In the genomic region with DNA sequence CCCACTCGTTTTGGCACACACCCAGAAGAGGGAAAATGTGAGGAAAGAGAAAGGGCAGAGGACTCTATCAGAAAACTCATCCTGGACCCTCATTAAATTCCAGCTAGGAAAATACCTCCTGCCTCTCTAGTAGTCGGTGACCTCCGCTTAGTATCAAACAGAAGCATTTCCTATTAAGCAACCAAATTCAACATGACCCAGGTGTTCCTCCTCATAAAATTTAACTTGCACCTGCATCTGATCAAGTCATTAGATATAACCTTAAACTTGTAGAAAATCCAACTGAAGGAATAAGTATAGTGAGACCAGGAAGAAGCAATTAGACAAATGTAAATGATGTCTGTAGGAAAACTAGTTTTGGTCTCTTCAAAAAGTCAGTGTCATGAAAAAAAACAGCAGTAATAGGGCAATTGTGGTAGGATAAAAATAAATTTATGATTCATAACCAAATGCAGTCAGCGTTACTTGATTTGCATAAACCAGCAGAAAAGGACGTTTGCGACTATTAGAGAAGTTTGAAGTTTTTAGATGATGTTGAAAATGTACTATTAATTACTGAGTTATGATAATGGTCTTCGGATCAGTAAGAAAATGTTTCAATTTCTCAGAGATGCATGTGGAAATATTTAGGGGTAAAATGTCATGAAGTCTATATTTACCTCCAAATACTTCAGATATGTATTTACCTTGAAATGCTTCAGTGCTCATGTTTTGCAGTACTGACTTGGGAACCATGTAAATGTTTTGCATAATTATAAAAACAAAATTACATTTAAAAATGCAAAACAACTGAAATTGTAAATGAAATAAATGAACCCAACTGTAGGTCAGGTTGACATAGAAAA, we compare ENCODE assay signal across 14 cellular contexts. TPM values are rescaled to one million over a fixed set of nuclear protein-coding genes. Genes with fewer than 3 reads are reported as not detected.
A peak's percentile ranks its signal among the peaks of the same experiment; 100 is the strongest.
DNase-seq lines count a peak whose midpoint lies in the region; ATAC-seq lines count a peak whose summit lies in the region.
"Had no signal": no experiment of that assay in that cellular context is flagged by ENCODE, and none has a peak within 500 bp of the region (broad histone marks: within the 10 kb centered on the region; RNA-seq: fewer than 3 reads in every experiment).

No MANE protein-coding gene starts in this region.

- in situ Hi-C loops in HAP-1 (cut with MboI; ENCODE audit: low sequenced_read_pairs) = no loop called here

- no peaks in the 10 kb centered on the region for H3K36me3 ChIP-seq in BLaER1
- H3K36me3 ChIP-seq in HAP-1 (replicated peaks) = no peaks in the 10 kb centered on the region
- H3K36me3 ChIP-seq: BE2C had no signal

- no peak overlapping the region for H3K9ac ChIP-seq in BLaER1

- intact Hi-C loops in right cardiac atrium (cut with DNase I) (no loop called here), posterior vena cava (cut with DNase I) (no loop called here)

- WGBS in right cardiac atrium = 75% methylated on average over 7 of the region's 7 CpGs

- H3K4me3 ChIP-seq in BLaER1 = no peak overlapping the region
- no peak overlapping the region for H3K4me3 ChIP-seq in HAP-1
- no peak overlapping the region for H3K4me3 ChIP-seq in right cardiac atrium (ENCODE audit: low read length)
- H3K4me3 ChIP-seq: K562 had no signal

- no peaks in the 10 kb centered on the region for H4K20me1 ChIP-seq in BLaER1

- H3K4me1 ChIP-seq in BLaER1 (peaks cover 9% of the 10 kb centered on the region), HAP-1 (no peaks in the 10 kb centered on the region), right cardiac atrium (ENCODE audit: control insufficient read depth, insufficient read depth, low read length) (peaks cover 2% of the 10 kb centered on the region)
- H3K4me1 ChIP-seq: BE2C had no signal

- H3K9me3 ChIP-seq in BLaER1 = no peaks in the 10 kb centered on the region
- H3K9me3 ChIP-seq in HAP-1 = no peaks in the 10 kb centered on the region
- H3K9me3 ChIP-seq in right cardiac atrium (ENCODE audit: control insufficient read depth, low read length) = no peaks in the 10 kb centered on the region
- H3K9me3 ChIP-seq: BE2C had no signal

- peak overlapping the region; percentile 48 for H3K4me2 ChIP-seq in BLaER1

- DNase-seq in NCI-H1048 (lab: John Stamatoyannopoulos, UW) = peak; percentile 17
- DNase-seq in HAP-1 (ENCODE audit: low spot score in 2 of 2) = no peak
- DNase-seq in right cardiac atrium = no peak
- no peak for DNase-seq in posterior vena cava (ENCODE audit: low spot score)
- DNase-seq in NK-92 (lab: John Stamatoyannopoulos, UW; ENCODE audit: unreplicated experiment) = no peak
- DNase-seq: activated CD8-positive, alpha-beta memory T cell treated with anti-CD3 and anti-CD28 coated beads, Interleukin-2, amount 50 U/mL, for 48 hours; BE2C; central memory CD4-positive, alpha-beta T cell; head of caudate nucleus; stimulated activated CD4-positive, alpha-beta T cell treated with anti-CD3 and anti-CD28 coated beads, Interleukin-4, amount 100 ng/mL, for 4 hours had no signal

- ATAC-seq in GM18867 (IDR thresholded peaks at IDR 0.05; ENCODE audit: unreplicated experiment) = peak; percentile 63
- peak; percentile 46 for ATAC-seq in HG02759 (IDR thresholded peaks at IDR 0.05; ENCODE audit: unreplicated experiment)
- ATAC-seq in right cardiac atrium = no peak
- ATAC-seq: K562 had no signal

- H3K27ac ChIP-seq in BLaER1 = no peak overlapping the region
- no peak overlapping the region for H3K27ac ChIP-seq in right cardiac atrium (ENCODE audit: low read length)

- no peaks in the 10 kb centered on the region for H3K27me3 ChIP-seq in BLaER1
- no peaks in the 10 kb centered on the region for H3K27me3 ChIP-seq in HAP-1 (ENCODE audit: low read depth)
- H3K27me3 ChIP-seq in right cardiac atrium (ENCODE audit: control insufficient read depth, insufficient read depth) = no peaks in the 10 kb centered on the region

RNA-seq across cellular contexts. Expression of a gene that starts 44.6 kb away (rescaled TPM):
- not detected for total RNA-seq in right cardiac atrium
- polyA plus RNA-seq in right cardiac atrium = not detected
- not detected for total RNA-seq in posterior vena cava
- total RNA-seq: K562 had no signal
- polyA plus RNA-seq: K562 had no signal

Comparison
In these comparisons a context has a peak if more than half of its experiments do, and no peak if none do; other contexts are left out.
1. ATAC-seq: peak in GM18867 (single experiment) and HG02759 (single experiment); none in right cardiac atrium (0 of 2).